1 cellular context compared by ENCODE assay signal in the genomic region with DNA sequence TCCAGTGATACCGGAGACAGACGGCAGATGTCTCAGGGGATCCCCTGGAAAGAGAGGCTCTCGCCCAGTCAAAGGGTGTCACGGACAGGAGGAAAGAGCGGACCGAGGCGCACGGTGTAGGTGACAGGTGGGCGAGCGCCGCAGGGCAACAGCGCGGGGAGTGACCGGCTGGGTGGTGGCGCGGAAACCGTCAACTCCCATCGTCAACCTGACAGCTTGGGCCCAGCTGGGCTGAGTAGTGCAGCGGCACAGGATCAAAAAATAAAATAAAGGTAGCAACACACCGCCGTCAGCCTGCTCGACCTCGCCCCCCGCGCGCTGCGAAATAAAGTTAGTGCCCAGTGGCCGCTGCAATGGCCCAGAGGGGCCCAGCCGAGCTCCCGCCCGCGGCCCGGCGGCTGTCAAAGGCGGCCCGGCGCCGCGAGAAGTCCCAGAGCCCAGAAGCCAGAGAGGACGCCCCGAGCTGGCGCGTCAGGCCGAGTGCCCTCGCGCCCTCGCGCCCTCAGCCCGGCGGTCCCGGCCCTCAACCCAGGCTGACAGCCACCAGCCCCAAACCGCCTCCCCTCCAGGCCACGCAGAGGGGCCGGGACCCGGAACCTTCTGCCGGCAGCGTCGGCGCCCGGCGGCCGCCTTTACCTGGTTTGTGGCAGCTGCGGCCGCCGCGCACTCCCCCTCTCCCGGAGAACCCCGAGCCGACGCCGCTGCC.
TF ChIP-seq lines count a peak whose summit lies in the region.

A gene with protein sequence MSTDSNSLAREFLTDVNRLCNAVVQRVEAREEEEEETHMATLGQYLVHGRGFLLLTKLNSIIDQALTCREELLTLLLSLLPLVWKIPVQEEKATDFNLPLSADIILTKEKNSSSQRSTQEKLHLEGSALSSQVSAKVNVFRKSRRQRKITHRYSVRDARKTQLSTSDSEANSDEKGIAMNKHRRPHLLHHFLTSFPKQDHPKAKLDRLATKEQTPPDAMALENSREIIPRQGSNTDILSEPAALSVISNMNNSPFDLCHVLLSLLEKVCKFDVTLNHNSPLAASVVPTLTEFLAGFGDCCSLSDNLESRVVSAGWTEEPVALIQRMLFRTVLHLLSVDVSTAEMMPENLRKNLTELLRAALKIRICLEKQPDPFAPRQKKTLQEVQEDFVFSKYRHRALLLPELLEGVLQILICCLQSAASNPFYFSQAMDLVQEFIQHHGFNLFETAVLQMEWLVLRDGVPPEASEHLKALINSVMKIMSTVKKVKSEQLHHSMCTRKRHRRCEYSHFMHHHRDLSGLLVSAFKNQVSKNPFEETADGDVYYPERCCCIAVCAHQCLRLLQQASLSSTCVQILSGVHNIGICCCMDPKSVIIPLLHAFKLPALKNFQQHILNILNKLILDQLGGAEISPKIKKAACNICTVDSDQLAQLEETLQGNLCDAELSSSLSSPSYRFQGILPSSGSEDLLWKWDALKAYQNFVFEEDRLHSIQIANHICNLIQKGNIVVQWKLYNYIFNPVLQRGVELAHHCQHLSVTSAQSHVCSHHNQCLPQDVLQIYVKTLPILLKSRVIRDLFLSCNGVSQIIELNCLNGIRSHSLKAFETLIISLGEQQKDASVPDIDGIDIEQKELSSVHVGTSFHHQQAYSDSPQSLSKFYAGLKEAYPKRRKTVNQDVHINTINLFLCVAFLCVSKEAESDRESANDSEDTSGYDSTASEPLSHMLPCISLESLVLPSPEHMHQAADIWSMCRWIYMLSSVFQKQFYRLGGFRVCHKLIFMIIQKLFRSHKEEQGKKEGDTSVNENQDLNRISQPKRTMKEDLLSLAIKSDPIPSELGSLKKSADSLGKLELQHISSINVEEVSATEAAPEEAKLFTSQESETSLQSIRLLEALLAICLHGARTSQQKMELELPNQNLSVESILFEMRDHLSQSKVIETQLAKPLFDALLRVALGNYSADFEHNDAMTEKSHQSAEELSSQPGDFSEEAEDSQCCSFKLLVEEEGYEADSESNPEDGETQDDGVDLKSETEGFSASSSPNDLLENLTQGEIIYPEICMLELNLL (N-terminal part only) (minus strand): TSS at position 700 of the 706 bp plus-strand sequence. CDS start 36,489 bp downstream, outside the sequence.

TF ChIP-seq in HepG2, 621 proteins besides CTCF, POLR2A, EP300 and RAD21 (continues in another document):
- TF ChIP-seq, protein P1, sequence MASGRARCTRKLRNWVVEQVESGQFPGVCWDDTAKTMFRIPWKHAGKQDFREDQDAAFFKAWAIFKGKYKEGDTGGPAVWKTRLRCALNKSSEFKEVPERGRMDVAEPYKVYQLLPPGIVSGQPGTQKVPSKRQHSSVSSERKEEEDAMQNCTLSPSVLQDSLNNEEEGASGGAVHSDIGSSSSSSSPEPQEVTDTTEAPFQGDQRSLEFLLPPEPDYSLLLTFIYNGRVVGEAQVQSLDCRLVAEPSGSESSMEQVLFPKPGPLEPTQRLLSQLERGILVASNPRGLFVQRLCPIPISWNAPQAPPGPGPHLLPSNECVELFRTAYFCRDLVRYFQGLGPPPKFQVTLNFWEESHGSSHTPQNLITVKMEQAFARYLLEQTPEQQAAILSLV (CRISPR knock-in tag; IDR thresholded peaks at IDR 0.05; ENCODE audit: borderline replicate concordance): no peak; the same call in 1 of the 2 replicates
- no peak for TF ChIP-seq ISL2 (CRISPR knock-in tag; IDR thresholded peaks at IDR 0.05)
- TF ChIP-seq ZNF501 (CRISPR knock-in tag; IDR thresholded peaks at IDR 0.05): peak; percentile 67; the same call in 1 of the 2 replicates
- TF ChIP-seq, protein P2, sequence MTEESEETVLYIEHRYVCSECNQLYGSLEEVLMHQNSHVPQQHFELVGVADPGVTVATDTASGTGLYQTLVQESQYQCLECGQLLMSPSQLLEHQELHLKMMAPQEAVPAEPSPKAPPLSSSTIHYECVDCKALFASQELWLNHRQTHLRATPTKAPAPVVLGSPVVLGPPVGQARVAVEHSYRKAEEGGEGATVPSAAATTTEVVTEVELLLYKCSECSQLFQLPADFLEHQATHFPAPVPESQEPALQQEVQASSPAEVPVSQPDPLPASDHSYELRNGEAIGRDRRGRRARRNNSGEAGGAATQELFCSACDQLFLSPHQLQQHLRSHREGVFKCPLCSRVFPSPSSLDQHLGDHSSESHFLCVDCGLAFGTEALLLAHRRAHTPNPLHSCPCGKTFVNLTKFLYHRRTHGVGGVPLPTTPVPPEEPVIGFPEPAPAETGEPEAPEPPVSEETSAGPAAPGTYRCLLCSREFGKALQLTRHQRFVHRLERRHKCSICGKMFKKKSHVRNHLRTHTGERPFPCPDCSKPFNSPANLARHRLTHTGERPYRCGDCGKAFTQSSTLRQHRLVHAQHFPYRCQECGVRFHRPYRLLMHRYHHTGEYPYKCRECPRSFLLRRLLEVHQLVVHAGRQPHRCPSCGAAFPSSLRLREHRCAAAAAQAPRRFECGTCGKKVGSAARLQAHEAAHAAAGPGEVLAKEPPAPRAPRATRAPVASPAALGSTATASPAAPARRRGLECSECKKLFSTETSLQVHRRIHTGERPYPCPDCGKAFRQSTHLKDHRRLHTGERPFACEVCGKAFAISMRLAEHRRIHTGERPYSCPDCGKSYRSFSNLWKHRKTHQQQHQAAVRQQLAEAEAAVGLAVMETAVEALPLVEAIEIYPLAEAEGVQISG (CRISPR knock-in tag; IDR thresholded peaks at IDR 0.05): peak; percentile 46; the same call in 1 of the 2 replicates
- TF ChIP-seq, protein P3, sequence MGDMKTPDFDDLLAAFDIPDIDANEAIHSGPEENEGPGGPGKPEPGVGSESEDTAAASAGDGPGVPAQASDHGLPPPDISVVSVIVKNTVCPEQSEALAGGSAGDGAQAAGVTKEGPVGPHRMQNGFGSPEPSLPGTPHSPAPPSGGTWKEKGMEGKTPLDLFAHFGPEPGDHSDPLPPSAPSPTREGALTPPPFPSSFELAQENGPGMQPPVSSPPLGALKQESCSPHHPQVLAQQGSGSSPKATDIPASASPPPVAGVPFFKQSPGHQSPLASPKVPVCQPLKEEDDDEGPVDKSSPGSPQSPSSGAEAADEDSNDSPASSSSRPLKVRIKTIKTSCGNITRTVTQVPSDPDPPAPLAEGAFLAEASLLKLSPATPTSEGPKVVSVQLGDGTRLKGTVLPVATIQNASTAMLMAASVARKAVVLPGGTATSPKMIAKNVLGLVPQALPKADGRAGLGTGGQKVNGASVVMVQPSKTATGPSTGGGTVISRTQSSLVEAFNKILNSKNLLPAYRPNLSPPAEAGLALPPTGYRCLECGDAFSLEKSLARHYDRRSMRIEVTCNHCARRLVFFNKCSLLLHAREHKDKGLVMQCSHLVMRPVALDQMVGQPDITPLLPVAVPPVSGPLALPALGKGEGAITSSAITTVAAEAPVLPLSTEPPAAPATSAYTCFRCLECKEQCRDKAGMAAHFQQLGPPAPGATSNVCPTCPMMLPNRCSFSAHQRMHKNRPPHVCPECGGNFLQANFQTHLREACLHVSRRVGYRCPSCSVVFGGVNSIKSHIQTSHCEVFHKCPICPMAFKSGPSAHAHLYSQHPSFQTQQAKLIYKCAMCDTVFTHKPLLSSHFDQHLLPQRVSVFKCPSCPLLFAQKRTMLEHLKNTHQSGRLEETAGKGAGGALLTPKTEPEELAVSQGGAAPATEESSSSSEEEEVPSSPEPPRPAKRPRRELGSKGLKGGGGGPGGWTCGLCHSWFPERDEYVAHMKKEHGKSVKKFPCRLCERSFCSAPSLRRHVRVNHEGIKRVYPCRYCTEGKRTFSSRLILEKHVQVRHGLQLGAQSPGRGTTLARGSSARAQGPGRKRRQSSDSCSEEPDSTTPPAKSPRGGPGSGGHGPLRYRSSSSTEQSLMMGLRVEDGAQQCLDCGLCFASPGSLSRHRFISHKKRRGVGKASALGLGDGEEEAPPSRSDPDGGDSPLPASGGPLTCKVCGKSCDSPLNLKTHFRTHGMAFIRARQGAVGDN (CRISPR knock-in tag; IDR thresholded peaks at IDR 0.05): peak; percentile 82
- TF ChIP-seq KLF9 (CRISPR knock-in tag; IDR thresholded peaks at IDR 0.05; ENCODE audit: low read depth): no peak
- TF ChIP-seq, protein P4, sequence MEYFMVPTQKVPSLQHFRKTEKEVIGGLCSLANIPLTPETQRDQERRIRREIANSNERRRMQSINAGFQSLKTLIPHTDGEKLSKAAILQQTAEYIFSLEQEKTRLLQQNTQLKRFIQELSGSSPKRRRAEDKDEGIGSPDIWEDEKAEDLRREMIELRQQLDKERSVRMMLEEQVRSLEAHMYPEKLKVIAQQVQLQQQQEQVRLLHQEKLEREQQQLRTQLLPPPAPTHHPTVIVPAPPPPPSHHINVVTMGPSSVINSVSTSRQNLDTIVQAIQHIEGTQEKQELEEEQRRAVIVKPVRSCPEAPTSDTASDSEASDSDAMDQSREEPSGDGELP (IDR thresholded peaks at IDR 0.05; ENCODE audit: borderline replicate concordance, low read depth): peak; percentile 52; the same call in 1 of the 2 replicates
- peak; percentile 43; the same call in 1 of the 2 replicates for TF ChIP-seq KAT7 (CRISPR knock-in tag; IDR thresholded peaks at IDR 0.05; ENCODE audit: borderline replicate concordance)
- peak; percentile 74; the same call in 1 of the 2 replicates for TF ChIP-seq SIN3A (IDR thresholded peaks at IDR 0.05; ENCODE audit: borderline replicate concordance, low read depth, low read length)
- no peak; the same call in 1 of the 2 replicates for TF ChIP-seq ZNF432 (CRISPR knock-in tag; IDR thresholded peaks at IDR 0.05; ENCODE audit: borderline replicate concordance)
- TF ChIP-seq PHF8 (CRISPR knock-in tag; IDR thresholded peaks at IDR 0.05): no peak
- TF ChIP-seq, protein P5, sequence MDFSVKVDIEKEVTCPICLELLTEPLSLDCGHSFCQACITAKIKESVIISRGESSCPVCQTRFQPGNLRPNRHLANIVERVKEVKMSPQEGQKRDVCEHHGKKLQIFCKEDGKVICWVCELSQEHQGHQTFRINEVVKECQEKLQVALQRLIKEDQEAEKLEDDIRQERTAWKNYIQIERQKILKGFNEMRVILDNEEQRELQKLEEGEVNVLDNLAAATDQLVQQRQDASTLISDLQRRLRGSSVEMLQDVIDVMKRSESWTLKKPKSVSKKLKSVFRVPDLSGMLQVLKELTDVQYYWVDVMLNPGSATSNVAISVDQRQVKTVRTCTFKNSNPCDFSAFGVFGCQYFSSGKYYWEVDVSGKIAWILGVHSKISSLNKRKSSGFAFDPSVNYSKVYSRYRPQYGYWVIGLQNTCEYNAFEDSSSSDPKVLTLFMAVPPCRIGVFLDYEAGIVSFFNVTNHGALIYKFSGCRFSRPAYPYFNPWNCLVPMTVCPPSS (IDR thresholded peaks at IDR 0.05): no peak
- no peak for TF ChIP-seq RFX5 (IDR thresholded peaks at IDR 0.05; ENCODE audit: low read depth, low read length)
- no peak for TF ChIP-seq NFIB (CRISPR knock-in tag; IDR thresholded peaks at IDR 0.05; ENCODE audit: borderline replicate concordance)
- no peak for TF ChIP-seq CBX2 (IDR thresholded peaks at IDR 0.05; ENCODE audit: low read depth, low read length)
- no peak for TF ChIP-seq CBX2 (CRISPR knock-in tag; IDR thresholded peaks at IDR 0.05; ENCODE audit: low read depth)
- TF ChIP-seq HOXA9 (CRISPR knock-in tag; IDR thresholded peaks at IDR 0.05; ENCODE audit: borderline replicate concordance): no peak
- TF ChIP-seq, protein P6, sequence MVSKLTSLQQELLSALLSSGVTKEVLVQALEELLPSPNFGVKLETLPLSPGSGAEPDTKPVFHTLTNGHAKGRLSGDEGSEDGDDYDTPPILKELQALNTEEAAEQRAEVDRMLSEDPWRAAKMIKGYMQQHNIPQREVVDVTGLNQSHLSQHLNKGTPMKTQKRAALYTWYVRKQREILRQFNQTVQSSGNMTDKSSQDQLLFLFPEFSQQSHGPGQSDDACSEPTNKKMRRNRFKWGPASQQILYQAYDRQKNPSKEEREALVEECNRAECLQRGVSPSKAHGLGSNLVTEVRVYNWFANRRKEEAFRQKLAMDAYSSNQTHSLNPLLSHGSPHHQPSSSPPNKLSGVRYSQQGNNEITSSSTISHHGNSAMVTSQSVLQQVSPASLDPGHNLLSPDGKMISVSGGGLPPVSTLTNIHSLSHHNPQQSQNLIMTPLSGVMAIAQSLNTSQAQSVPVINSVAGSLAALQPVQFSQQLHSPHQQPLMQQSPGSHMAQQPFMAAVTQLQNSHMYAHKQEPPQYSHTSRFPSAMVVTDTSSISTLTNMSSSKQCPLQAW (CRISPR knock-in tag; IDR thresholded peaks at IDR 0.05): 0 out of 2 replicates have a peak, but pooled peaks have one; percentile 37
- no peak for TF ChIP-seq ATAD3A (CRISPR knock-in tag; IDR thresholded peaks at IDR 0.05)
- TF ChIP-seq NCOR1 (IDR thresholded peaks at IDR 0.05; ENCODE audit: borderline replicate concordance, low read length): no peak
- TF ChIP-seq, protein P7, sequence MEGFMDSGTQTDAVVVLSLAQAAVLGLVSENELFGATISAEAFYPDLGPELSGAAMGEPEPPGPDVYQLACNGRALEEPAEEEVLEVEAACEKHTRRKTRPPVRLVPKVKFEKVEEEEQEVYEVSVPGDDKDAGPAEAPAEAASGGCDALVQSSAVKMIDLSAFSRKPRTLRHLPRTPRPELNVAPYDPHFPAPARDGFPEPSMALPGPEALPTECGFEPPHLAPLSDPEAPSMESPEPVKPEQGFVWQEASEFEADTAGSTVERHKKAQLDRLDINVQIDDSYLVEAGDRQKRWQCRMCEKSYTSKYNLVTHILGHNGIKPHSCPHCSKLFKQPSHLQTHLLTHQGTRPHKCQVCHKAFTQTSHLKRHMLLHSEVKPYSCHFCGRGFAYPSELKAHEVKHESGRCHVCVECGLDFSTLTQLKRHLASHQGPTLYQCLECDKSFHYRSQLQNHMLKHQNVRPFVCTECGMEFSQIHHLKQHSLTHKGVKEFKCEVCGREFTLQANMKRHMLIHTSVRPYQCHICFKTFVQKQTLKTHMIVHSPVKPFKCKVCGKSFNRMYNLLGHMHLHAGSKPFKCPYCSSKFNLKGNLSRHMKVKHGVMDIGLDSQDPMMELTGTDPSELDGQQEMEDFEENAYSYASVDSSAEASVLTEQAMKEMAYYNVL (CRISPR knock-in tag; IDR thresholded peaks at IDR 0.05; ENCODE audit: borderline replicate concordance): no peak
- TF ChIP-seq, protein P8, sequence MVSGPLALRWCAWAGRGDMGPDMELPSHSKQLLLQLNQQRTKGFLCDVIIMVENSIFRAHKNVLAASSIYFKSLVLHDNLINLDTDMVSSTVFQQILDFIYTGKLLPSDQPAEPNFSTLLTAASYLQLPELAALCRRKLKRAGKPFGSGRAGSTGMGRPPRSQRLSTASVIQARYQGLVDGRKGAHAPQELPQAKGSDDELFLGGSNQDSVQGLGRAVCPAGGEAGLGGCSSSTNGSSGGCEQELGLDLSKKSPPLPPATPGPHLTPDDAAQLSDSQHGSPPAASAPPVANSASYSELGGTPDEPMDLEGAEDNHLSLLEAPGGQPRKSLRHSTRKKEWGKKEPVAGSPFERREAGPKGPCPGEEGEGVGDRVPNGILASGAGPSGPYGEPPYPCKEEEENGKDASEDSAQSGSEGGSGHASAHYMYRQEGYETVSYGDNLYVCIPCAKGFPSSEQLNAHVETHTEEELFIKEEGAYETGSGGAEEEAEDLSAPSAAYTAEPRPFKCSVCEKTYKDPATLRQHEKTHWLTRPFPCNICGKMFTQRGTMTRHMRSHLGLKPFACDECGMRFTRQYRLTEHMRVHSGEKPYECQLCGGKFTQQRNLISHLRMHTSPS (CRISPR knock-in tag; IDR thresholded peaks at IDR 0.05; ENCODE audit: low read depth): no peak
- no peak for TF ChIP-seq SRSF1 (optimal IDR thresholded peaks at IDR 0.05; ENCODE audit: low read depth, low read length)
- TF ChIP-seq, protein P9, sequence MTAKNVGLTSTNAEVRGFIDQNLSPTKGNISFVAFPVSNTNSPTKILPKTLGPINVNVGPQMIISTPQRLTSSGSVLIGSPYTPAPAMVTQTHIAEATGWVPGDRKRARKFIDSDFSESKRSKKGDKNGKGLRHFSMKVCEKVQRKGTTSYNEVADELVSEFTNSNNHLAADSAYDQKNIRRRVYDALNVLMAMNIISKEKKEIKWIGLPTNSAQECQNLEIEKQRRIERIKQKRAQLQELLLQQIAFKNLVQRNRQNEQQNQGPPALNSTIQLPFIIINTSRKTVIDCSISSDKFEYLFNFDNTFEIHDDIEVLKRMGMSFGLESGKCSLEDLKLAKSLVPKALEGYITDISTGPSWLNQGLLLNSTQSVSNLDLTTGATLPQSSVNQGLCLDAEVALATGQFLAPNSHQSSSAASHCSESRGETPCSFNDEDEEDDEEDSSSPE (CRISPR knock-in tag; IDR thresholded peaks at IDR 0.05): peak; percentile 43; the same call in 1 of the 2 replicates
- TF ChIP-seq ZSCAN31 (CRISPR knock-in tag; IDR thresholded peaks at IDR 0.05; ENCODE audit: low read depth): 0 out of 2 replicates have a peak, but pooled peaks have one; percentile 60
- no peak for TF ChIP-seq ZNF484 (CRISPR knock-in tag; IDR thresholded peaks at IDR 0.05; ENCODE audit: borderline replicate concordance, low read depth)
- no peak for TF ChIP-seq ONECUT2 (CRISPR knock-in tag; IDR thresholded peaks at IDR 0.05)
